8 cellular contexts compared by ENCODE assay signal in genomic region chr10:102120142-102120986, GRCh38. TPM values are rescaled to one million over a fixed set of nuclear protein-coding genes. Genes with fewer than 3 reads are reported as not detected.
A peak's percentile ranks its signal among the peaks of the same experiment; 100 is the strongest.
DNase-seq lines count a peak whose midpoint lies in the region; ATAC-seq and TF ChIP-seq lines count a peak whose summit lies in the region.

TSS of gene LDB1 (minus strand) at chr10:102120368. CDS start at chr10:102120110, 258 bp downstream.

- H3K4me1 ChIP-seq in CD8-positive, alpha-beta T cell (ENCODE audit: insufficient read depth, low read length), result peaks cover 51% of the 10 kb centered on the region
- H3K4me1 ChIP-seq in esophagus (ENCODE audit: control insufficient read depth in 2 of 2, insufficient read depth in 2 of 2, low read length in 1 of 2), result peaks cover 6 to 18% of the 10 kb centered on the region in 2 donors
- peaks cover 39 to 40% of the 10 kb centered on the region in 2 donors for H3K4me1 ChIP-seq in mucosa of rectum (ENCODE audit: control insufficient read depth in 2 of 2, insufficient read depth in 2 of 2, low read length in 2 of 2)

- no peaks in the 10 kb centered on the region for H3K27me3 Mint-ChIP-seq in CD8-positive, alpha-beta T cell (ENCODE audit: low read depth)
- H3K27me3 Mint-ChIP-seq in activated T-cell treated with anti-CD3 and anti-CD28 coated beads, Interleukin-2, amount 50 U/mL, for 72 hours (ENCODE audit: low read depth), result no peaks in the 10 kb centered on the region
- no peaks in the 10 kb centered on the region for H3K27me3 Mint-ChIP-seq in stimulated activated memory B cell treated with anti-CD40 and anti-IgM and Interleukin-4, amounts not matched to agents 10 μg/mL and 1 μg/mL and 100 μg/mL, for 72 hours

- peaks cover 55% of the 10 kb centered on the region for H3K4me1 Mint-ChIP-seq in CD8-positive, alpha-beta T cell (ENCODE audit: low read depth)
- peaks cover 54% of the 10 kb centered on the region for H3K4me1 Mint-ChIP-seq in activated T-cell treated with anti-CD3 and anti-CD28 coated beads, Interleukin-2, amount 50 U/mL, for 72 hours (ENCODE audit: low read depth)
- H3K4me1 Mint-ChIP-seq in stimulated activated memory B cell treated with anti-CD40 and anti-IgM and Interleukin-4, amounts not matched to agents 10 μg/mL and 1 μg/mL and 100 μg/mL, for 72 hours, result peaks cover 54% of the 10 kb centered on the region

- peak within 1 kb of the TSS; percentile 86 to 92 for H3K9ac ChIP-seq in mucosa of rectum (ENCODE audit: low read depth in 1 of 2, low read length in 2 of 2)

- peak; percentile 40 to 85 (median 65) for DNase-seq in CD8-positive, alpha-beta T cell
- DNase-seq in HL-60 (ENCODE audit: low read depth in 1 of 2, low spot score in 1 of 2), result peak; percentile 84 to 86
- DNase-seq in activated T-cell treated with anti-CD3 and anti-CD28 coated beads, Interleukin-2, amount 50 U/mL, for 72 hours, result peak; percentile 69 to 81

- no peak for TF ChIP-seq CTCF in CD8-positive, alpha-beta T cell (IDR thresholded peaks at IDR 0.05)
- no peak for TF ChIP-seq CTCF in HL-60 (IDR thresholded peaks at IDR 0.05; ENCODE audit: insufficient read depth, low read length)

- ATAC-seq in CD8-positive, alpha-beta T cell, result peak; percentile 45
- peak; percentile 50 for ATAC-seq in GM19438 (IDR thresholded peaks at IDR 0.05; ENCODE audit: low read depth, unreplicated experiment)
- ATAC-seq in activated T-cell treated with anti-CD3 and anti-CD28 coated beads, Interleukin-2, amount 50 U/mL, for 72 hours (replicated peaks in 1 of 2), result peak; percentile 54 to 59
- peak; percentile 85 for ATAC-seq in stimulated activated memory B cell treated with anti-CD40 and anti-IgM and Interleukin-4, amounts not matched to agents 10 μg/mL and 1 μg/mL and 100 μg/mL, for 72 hours

- H3K36me3 ChIP-seq in CD8-positive, alpha-beta T cell (ENCODE audit: insufficient read depth, low read length), result no peaks in the 10 kb centered on the region
- H3K36me3 ChIP-seq in esophagus (ENCODE audit: control insufficient read depth in 2 of 2, insufficient read depth in 2 of 2, low read length in 1 of 2) (no peaks in the 10 kb centered on the region), mucosa of rectum (ENCODE audit: control insufficient read depth in 2 of 2, insufficient read depth in 2 of 2, low read length in 2 of 2) (no peaks in the 10 kb centered on the region)

- H3K27me3 ChIP-seq in CD8-positive, alpha-beta T cell (ENCODE audit: insufficient read depth, low read length), result no peaks in the 10 kb centered on the region
- H3K27me3 ChIP-seq in HL-60 (ENCODE audit: insufficient read depth, poor library complexity, severe bottlenecking), result no peaks in the 10 kb centered on the region
- no peaks in the 10 kb centered on the region for H3K27me3 ChIP-seq in esophagus (ENCODE audit: control insufficient read depth in 1 of 2, insufficient read depth in 2 of 2, low read length in 2 of 2)
- no peaks in the 10 kb centered on the region for H3K27me3 ChIP-seq in mucosa of rectum (ENCODE audit: control insufficient read depth in 2 of 2, insufficient read depth in 2 of 2, low read length in 2 of 2)

- peaks cover 5% of the 10 kb centered on the region for H3K36me3 Mint-ChIP-seq in CD8-positive, alpha-beta T cell
- H3K36me3 Mint-ChIP-seq in activated T-cell treated with anti-CD3 and anti-CD28 coated beads, Interleukin-2, amount 50 U/mL, for 72 hours (ENCODE audit: insufficient read depth in 2 of 2), result peaks cover 0 to 1% of the 10 kb centered on the region in 2 donors
- H3K36me3 Mint-ChIP-seq in stimulated activated memory B cell treated with anti-CD40 and anti-IgM and Interleukin-4, amounts not matched to agents 10 μg/mL and 1 μg/mL and 100 μg/mL, for 72 hours, result no peaks in the 10 kb centered on the region

- H3K4me3 Mint-ChIP-seq in CD8-positive, alpha-beta T cell, result peak within 1 kb of the TSS; percentile 90
- H3K4me3 Mint-ChIP-seq in activated T-cell treated with anti-CD3 and anti-CD28 coated beads, Interleukin-2, amount 50 U/mL, for 72 hours, result peak within 1 kb of the TSS; percentile 96
- H3K4me3 Mint-ChIP-seq in stimulated activated memory B cell treated with anti-CD40 and anti-IgM and Interleukin-4, amounts not matched to agents 10 μg/mL and 1 μg/mL and 100 μg/mL, for 72 hours, result peak within 1 kb of the TSS; percentile 96

- intact Hi-C loops in CD8-positive, alpha-beta T cell (cut with DNase I, micrococcal nuclease), result loop anchor here (1.0 kb wide), 3 partner anchors 12 to 125 kb away; partner anchors contain the start of genes NOLC1 (in 2 of the 2) and GBF1 (in 1 of the 2)

- H3K27ac Mint-ChIP-seq in CD8-positive, alpha-beta T cell, result peak within 1 kb of the TSS; percentile 98
- H3K27ac Mint-ChIP-seq in activated T-cell treated with anti-CD3 and anti-CD28 coated beads, Interleukin-2, amount 50 U/mL, for 72 hours, result peak within 1 kb of the TSS; percentile 90
- peak within 1 kb of the TSS; percentile 81 for H3K27ac Mint-ChIP-seq in stimulated activated memory B cell treated with anti-CD40 and anti-IgM and Interleukin-4, amounts not matched to agents 10 μg/mL and 1 μg/mL and 100 μg/mL, for 72 hours

- POLR2A ChIA-PET in CD8-positive, alpha-beta T cell (lab: Charles Lee), result interaction anchor here (0.6 to 1.4 kb wide), 6 partner anchors 8 to 316 kb away, joined by 3 to 7 read pairs (median 3); partner anchors contain the start of gene PPRC1

- H3K27ac ChIP-seq in CD8-positive, alpha-beta T cell (ENCODE audit: low read depth, low read length), result peak within 1 kb of the TSS; percentile 98
- peak within 1 kb of the TSS; percentile 88 for H3K27ac ChIP-seq in HL-60 (replicated peaks)
- H3K27ac ChIP-seq in esophagus (ENCODE audit: low read depth in 2 of 2, low read length in 1 of 2), result peak within 1 kb of the TSS; percentile 93 to 97
- H3K27ac ChIP-seq in mucosa of rectum (ENCODE audit: low read depth in 2 of 2, low read length in 2 of 2), result peak within 1 kb of the TSS; percentile 90 to 95

- no peaks in the 10 kb centered on the region for H3K9me3 ChIP-seq in CD8-positive, alpha-beta T cell (ENCODE audit: low read length)
- H3K9me3 ChIP-seq in esophagus (ENCODE audit: control insufficient read depth in 2 of 2, insufficient read depth in 1 of 2, low read depth in 1 of 2, low read length in 1 of 2) (no peaks in the 10 kb centered on the region), mucosa of rectum (ENCODE audit: control insufficient read depth in 2 of 2, low read length in 2 of 2) (no peaks in the 10 kb centered on the region)

- peak within 1 kb of the TSS; percentile 94 for H3K4me3 ChIP-seq in CD8-positive, alpha-beta T cell (ENCODE audit: low read depth, low read length)
- peak within 1 kb of the TSS; percentile 84 for H3K4me3 ChIP-seq in HL-60 (replicated peaks; ENCODE audit: insufficient read depth, low read length)
- H3K4me3 ChIP-seq in esophagus (ENCODE audit: low read depth in 1 of 2, low read length in 2 of 2), result peak within 1 kb of the TSS; percentile 79 to 89
- H3K4me3 ChIP-seq in mucosa of rectum (ENCODE audit: low read length in 2 of 2), result peak within 1 kb of the TSS; percentile 79 to 89

- no peaks in the 10 kb centered on the region for H3K9me3 Mint-ChIP-seq in CD8-positive, alpha-beta T cell
- no peaks in the 10 kb centered on the region for H3K9me3 Mint-ChIP-seq in activated T-cell treated with anti-CD3 and anti-CD28 coated beads, Interleukin-2, amount 50 U/mL, for 72 hours
- no peaks in the 10 kb centered on the region for H3K9me3 Mint-ChIP-seq in stimulated activated memory B cell treated with anti-CD40 and anti-IgM and Interleukin-4, amounts not matched to agents 10 μg/mL and 1 μg/mL and 100 μg/mL, for 72 hours

- WGBS in esophagus, 2 donors, result 0% methylated on average over 73 to 104 of the region's 104 CpGs

- CTCF ChIA-PET in CD8-positive, alpha-beta T cell (lab: Charles Lee), result interaction anchor here (3.5 kb wide), 1 partner anchor 12 kb away, joined by 22 read pairs; the partner anchor contains the start of gene PPRC1

TF ChIP-seq in PFSK-1, 5 proteins besides CTCF, POLR2A, EP300 and RAD21:
- no peak for TF ChIP-seq SIN3A (IDR thresholded peaks at IDR 0.05; ENCODE audit: borderline replicate concordance, insufficient read depth, low read length)
- TF ChIP-seq FOXP2 (optimal IDR thresholded peaks at IDR 0.05; ENCODE audit: borderline replicate concordance, extremely low read depth, extremely low read length, insufficient read depth), result peak; percentile 86
- TF ChIP-seq POLR2AphosphoS5 (IDR thresholded peaks at IDR 0.05; ENCODE audit: low read depth, low read length), result peak; percentile 40

RNA-seq across cellular contexts. Expression of gene LDB1, which starts in this region (rescaled TPM):
- 100 to 1,000 TPM; 113 to 124 TPM for total RNA-seq in CD8-positive, alpha-beta T cell
- 79.5 TPM for polyA plus RNA-seq in PFSK-1 (2012; ENCODE audit: insufficient read length, low read depth)
- 10 to 100 TPM; 65.1 to 71.2 TPM for total RNA-seq in activated T-cell treated with anti-CD3 and anti-CD28 coated beads, Interleukin-2, amount 50 U/mL, for 72 hours
- polyA plus RNA-seq in esophagus, result 10 to 100 TPM; 29.8 to 36.5 TPM

Comparison
In these comparisons a context has a peak if more than half of its experiments do, and no peak if none do; other contexts are left out.
1. Peak in every context shown above with its lines: DNase-seq, ATAC-seq, H3K4me3 ChIP-seq and H3K27ac ChIP-seq.